Comparison of ENCODE assay signal across 1 cellular context in genomic region chr9:93036887-93037475, GRCh38.
TF ChIP-seq lines count a peak whose summit lies in the region.

No MANE protein-coding gene starts in this region.

TF ChIP-seq in HepG2, 621 proteins besides CTCF, POLR2A, EP300 and RAD21:
- TF ChIP-seq CREM (IDR thresholded peaks at IDR 0.05) (no peak), CREM (CRISPR knock-in tag; IDR thresholded peaks at IDR 0.05) (no peak), ZNF432 (CRISPR knock-in tag; IDR thresholded peaks at IDR 0.05; ENCODE audit: borderline replicate concordance) (no peak), STAG1 (CRISPR knock-in tag; IDR thresholded peaks at IDR 0.05) (peak; percentile 20; the same call in 1 of the 2 replicates), POGK (CRISPR knock-in tag; conservative IDR thresholded peaks at IDR 0.05) (no peak)
